23 cellular contexts compared by ENCODE assay signal in genomic region chr17:77771145-77771544, GRCh38.
"Had no signal": no experiment of that assay in that cellular context is flagged by ENCODE, and none has a peak within 500 bp of the region (broad histone marks: within the 10 kb centered on the region; RNA-seq: fewer than 3 reads in every experiment).

No MANE protein-coding gene starts in this region.

- H3K27me3 ChIP-seq: cardiac muscle cell, ovary, stomach, suprapubic skin, tibial nerve had no signal

- FAIRE-seq: endothelial cell of umbilical vein had no signal

- ATAC-seq: activated CD4-positive, CD25-positive, alpha-beta regulatory T cell treated with anti-CD3 and anti-CD28 coated beads, Interleukin-2, amount 50 U/mL, for 24 hours; activated T-cell treated with anti-CD3 and anti-CD28 coated beads, Interleukin-2, amount 50 U/mL, for 72 hours had no signal

- H3K4me1 ChIP-seq: prostate gland, suprapubic skin had no signal

- H3K36me3 ChIP-seq: cardiac muscle cell, left ventricle myocardium inferior, ovary, prostate gland, stomach, suprapubic skin, tibial nerve had no signal

- H3K9me3 ChIP-seq: left ventricle myocardium inferior, ovary, prostate gland, stomach, suprapubic skin, tibial nerve had no signal

- H3K27ac ChIP-seq: cardiac muscle cell, left ventricle myocardium inferior, ovary, prostate gland, stomach, suprapubic skin, tibial nerve, VCaP had no signal

- H3K4me3 ChIP-seq: cardiac muscle cell, left ventricle myocardium inferior, ovary, prostate gland, stomach, suprapubic skin, tibial nerve had no signal

- DNase-seq: activated CD4-positive, alpha-beta memory T cell treated with anti-CD3 and anti-CD28 coated beads, Interleukin-2, amount 10 ng/mL, durations not matched to agents 7 days and 5 days; activated CD4-positive, alpha-beta T cell treated with anti-CD3 and anti-CD28 coated beads, Interleukin-2, amount 10 ng/mL, durations not matched to agents 24 days and 14 days; activated effector memory CD4-positive, alpha-beta T cell treated with Interleukin-2 at 50 U/mL for 16 hours; activated naive CD4-positive, alpha-beta T cell treated with anti-CD3 and anti-CD28 coated beads for 36 hours; activated naive CD8-positive, alpha-beta T cell treated with anti-CD3 and anti-CD28 coated beads, Interleukin-2, amount 10 ng/mL, durations not matched to agents 7 days and 5 days; activated T-cell treated with anti-CD3 and anti-CD28 coated beads, Interleukin-2, amount 50 U/mL, for 72 hours; amygdala; dermis blood vessel endothelial cell; effector memory CD4-positive, alpha-beta T cell; foreskin melanocyte; hippocampal formation; left ventricle myocardium inferior; naive B cell; ovary; stomach; T-helper 2 cell had no signal
